ENCODE assay signal across 12 cellular contexts in genomic region chr3:20324664-20325478, GRCh38.
DNase-seq lines count a peak whose midpoint lies in the region; ATAC-seq and TF ChIP-seq lines count a peak whose summit lies in the region.
"Had no signal": no experiment of that assay in that cellular context is flagged by ENCODE, and none has a peak within 500 bp of the region (broad histone marks: within the 10 kb centered on the region; RNA-seq: fewer than 3 reads in every experiment).

No MANE protein-coding gene starts in this region.

- H3K27ac ChIP-seq in ascending aorta: peak overlapping the region; percentile 54 to 69
- H3K27ac ChIP-seq: C4-2B, upper lobe of left lung had no signal

- TF ChIP-seq CTCF in ascending aorta (IDR thresholded peaks at IDR 0.05): no peak

- H3K4me3 ChIP-seq in ascending aorta: no peak overlapping the region
- H3K4me3 ChIP-seq: upper lobe of left lung had no signal

- no peak for DNase-seq in ascending aorta (ENCODE audit: low spot score in 2 of 2)
- DNase-seq in GM19240 (ENCODE audit: insufficient read length, low spot score): no peak
- DNase-seq in stimulated activated CD4-positive, alpha-beta T cell treated with anti-CD3 and anti-CD28 coated beads, Interleukin-4, amount 100 ng/mL, for 1 hour: no peak
- no peak for DNase-seq in amygdala (lab: John Stamatoyannopoulos, UW)
- no peak for DNase-seq in retina
- DNase-seq: activated T-cell treated with anti-CD3 and anti-CD28 coated beads, Interleukin-2, amount 50 U/mL, for 1 hour; upper lobe of left lung had no signal

- no peaks in the 10 kb centered on the region for H3K9me3 ChIP-seq in ascending aorta
- H3K9me3 ChIP-seq: upper lobe of left lung had no signal

- H3K27me3 ChIP-seq in ascending aorta: no peaks in the 10 kb centered on the region
- H3K27me3 ChIP-seq: upper lobe of left lung had no signal

- ATAC-seq in GM18502 (IDR thresholded peaks at IDR 0.05; ENCODE audit: poor library complexity, unreplicated experiment) (peak; percentile 99), GM21528 (IDR thresholded peaks at IDR 0.05; ENCODE audit: low FRiP score, unreplicated experiment) (peak; percentile 98), HG03354 (IDR thresholded peaks at IDR 0.05; ENCODE audit: poor library complexity, severe bottlenecking, unreplicated experiment) (peak; percentile 95)
- ATAC-seq: HCT116 had no signal

- intact Hi-C loops in ascending aorta (cut with DNase I): no loop called here

- H3K4me1 ChIP-seq in ascending aorta: peaks cover 0 to 13% of the 10 kb centered on the region in 2 donors
- H3K4me1 ChIP-seq: upper lobe of left lung had no signal

- no peaks in the 10 kb centered on the region for H3K36me3 ChIP-seq in ascending aorta
- H3K36me3 ChIP-seq: upper lobe of left lung had no signal
